ENCODE assay signal across 9 cellular contexts in genomic region chr17:750431-751037, GRCh38.
DNase-seq lines count a peak whose midpoint lies in the region; ATAC-seq and TF ChIP-seq lines count a peak whose summit lies in the region.
"Had no signal": no experiment of that assay in that cellular context is flagged by ENCODE, and none has a peak within 500 bp of the region (broad histone marks: within the 10 kb centered on the region; RNA-seq: fewer than 3 reads in every experiment).

No MANE protein-coding gene starts in this region.

- peaks cover 48% of the 10 kb centered on the region for H3K36me3 Mint-ChIP-seq in activated naive CD8-positive, alpha-beta T cell treated with anti-CD3 and anti-CD28 coated beads, Interleukin-2, amount 50 U/mL, for 24 hours (ENCODE audit: low read depth)

- DNase-seq in AG10803 (ENCODE audit: low read depth) = no peak
- DNase-seq in activated naive CD8-positive, alpha-beta T cell treated with anti-CD3 and anti-CD28 coated beads, Interleukin-2, amount 50 U/mL, for 24 hours = no peak
- DNase-seq in DMS 273 treated with DMSO at 0.1 percent for 48 hours (lab: John Stamatoyannopoulos, UW) = no peak
- DNase-seq: central memory CD4-positive, alpha-beta T cell had no signal

- H3K27me3 ChIP-seq in mucosa of rectum (ENCODE audit: control insufficient read depth in 2 of 2, insufficient read depth in 2 of 2, low read length in 2 of 2) = no peaks in the 10 kb centered on the region

- peak overlapping the region; percentile 61 to 82 for H3K9ac ChIP-seq in mucosa of rectum (ENCODE audit: low read depth in 1 of 2, low read length in 2 of 2)

- H3K9me3 Mint-ChIP-seq in activated naive CD8-positive, alpha-beta T cell treated with anti-CD3 and anti-CD28 coated beads, Interleukin-2, amount 50 U/mL, for 24 hours = peaks cover 5% of the 10 kb centered on the region

- H3K4me1 ChIP-seq in HEK293 (ENCODE audit: control insufficient read depth, insufficient read depth, low read length) = peaks cover 3% of the 10 kb centered on the region; the same call in 1 of the 2 replicates
- peaks cover 12 to 17% of the 10 kb centered on the region in 2 donors for H3K4me1 ChIP-seq in mucosa of rectum (ENCODE audit: control insufficient read depth in 2 of 2, insufficient read depth in 2 of 2, low read length in 2 of 2)

- CTCF ChIA-PET in HEK293 (lab: Yijun Ruan, JAX) = interaction anchor here (0.6 to 2.1 kb wide), 4 partner anchors 20 to 230 kb away, joined by 3 to 8 read pairs (median 4); no protein-coding TSS in a partner anchor

- no peaks in the 10 kb centered on the region for H3K27me3 Mint-ChIP-seq in activated naive CD8-positive, alpha-beta T cell treated with anti-CD3 and anti-CD28 coated beads, Interleukin-2, amount 50 U/mL, for 24 hours

- no peaks in the 10 kb centered on the region for H3K9me3 ChIP-seq in HEK293 (ENCODE audit: control insufficient read depth, insufficient read depth, low read depth, low read length)
- no peaks in the 10 kb centered on the region for H3K9me3 ChIP-seq in mucosa of rectum (ENCODE audit: control insufficient read depth in 2 of 2, low read length in 2 of 2)

- no peak for TF ChIP-seq CTCF in AG10803 (conservative IDR thresholded peaks at IDR 0.05; ENCODE audit: low read length)
- no peak for TF ChIP-seq CTCF in HEK293 (tag by site-specific recombination; IDR thresholded peaks at IDR 0.05)

- H3K4me1 Mint-ChIP-seq in activated naive CD8-positive, alpha-beta T cell treated with anti-CD3 and anti-CD28 coated beads, Interleukin-2, amount 50 U/mL, for 24 hours = peaks cover 35% of the 10 kb centered on the region

- ATAC-seq in activated naive CD8-positive, alpha-beta T cell treated with anti-CD3 and anti-CD28 coated beads, Interleukin-2, amount 50 U/mL, for 24 hours = no peak
- ATAC-seq in GM18867 (IDR thresholded peaks at IDR 0.05; ENCODE audit: unreplicated experiment) (no peak), HG02884 (IDR thresholded peaks at IDR 0.05; ENCODE audit: unreplicated experiment) (no peak), GM18909 (IDR thresholded peaks at IDR 0.05; ENCODE audit: poor library complexity, unreplicated experiment) (no peak)

- H3K27ac ChIP-seq in HEK293 (ENCODE audit: extremely low read depth, low read depth, low read length) (no peak overlapping the region), mucosa of rectum (ENCODE audit: low read depth in 2 of 2, low read length in 2 of 2) (no peak overlapping the region)

- H3K27ac Mint-ChIP-seq in activated naive CD8-positive, alpha-beta T cell treated with anti-CD3 and anti-CD28 coated beads, Interleukin-2, amount 50 U/mL, for 24 hours = peak overlapping the region; percentile 98

- POLR2A ChIA-PET in HEK293 (lab: Yijun Ruan, JAX) = interaction anchor here (0.7 to 1.3 kb wide), 5 partner anchors 10 to 32 kb away, joined by 3 to 5 read pairs (median 3); partner anchors contain the start of genes GLOD4 and MRM3

- peak overlapping the region; percentile 99 for H3K4me3 Mint-ChIP-seq in activated naive CD8-positive, alpha-beta T cell treated with anti-CD3 and anti-CD28 coated beads, Interleukin-2, amount 50 U/mL, for 24 hours

- H3K4me3 ChIP-seq in AG10803 (ENCODE audit: low read length) (peak overlapping the region; percentile 75), HEK293 (ENCODE audit: low read depth, low read length) (no peak overlapping the region), mucosa of rectum (ENCODE audit: low read length in 2 of 2) (peak overlapping the region; percentile 89 to 93)

- H3K36me3 ChIP-seq in HEK293 (ENCODE audit: control insufficient read depth in 2 of 2, insufficient read depth in 1 of 2, low read length in 2 of 2) (peaks cover 13 to 48% of the 10 kb centered on the region in 2 experiments), mucosa of rectum (ENCODE audit: control insufficient read depth in 2 of 2, insufficient read depth in 2 of 2, low read length in 2 of 2) (peaks cover 23 to 29% of the 10 kb centered on the region in 2 donors)

TF ChIP-seq in HEK293, 187 proteins besides CTCF, POLR2A, EP300 and RAD21:
- no peak for TF ChIP-seq SP7 (tag by site-specific recombination; IDR thresholded peaks at IDR 0.05)
- no peak for TF ChIP-seq KLF8 (tag by site-specific recombination; IDR thresholded peaks at IDR 0.05)
- TF ChIP-seq, protein P1, sequence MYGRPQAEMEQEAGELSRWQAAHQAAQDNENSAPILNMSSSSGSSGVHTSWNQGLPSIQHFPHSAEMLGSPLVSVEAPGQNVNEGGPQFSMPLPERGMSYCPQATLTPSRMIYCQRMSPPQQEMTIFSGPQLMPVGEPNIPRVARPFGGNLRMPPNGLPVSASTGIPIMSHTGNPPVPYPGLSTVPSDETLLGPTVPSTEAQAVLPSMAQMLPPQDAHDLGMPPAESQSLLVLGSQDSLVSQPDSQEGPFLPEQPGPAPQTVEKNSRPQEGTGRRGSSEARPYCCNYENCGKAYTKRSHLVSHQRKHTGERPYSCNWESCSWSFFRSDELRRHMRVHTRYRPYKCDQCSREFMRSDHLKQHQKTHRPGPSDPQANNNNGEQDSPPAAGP (tag by site-specific recombination; IDR thresholded peaks at IDR 0.05) = peak; percentile 64; the same call in 1 of the 2 replicates
- TF ChIP-seq ZNF610 (tag by site-specific recombination; IDR thresholded peaks at IDR 0.05; ENCODE audit: borderline replicate concordance) = 0 out of 2 replicates have a peak, but pooled peaks have one; percentile 16
- no peak for TF ChIP-seq ZNF362 (tag by site-specific recombination; IDR thresholded peaks at IDR 0.05)
- peak; percentile 37 for TF ChIP-seq GLIS2 (tag by site-specific recombination; IDR thresholded peaks at IDR 0.05)
- TF ChIP-seq SCRT2 (tag by site-specific recombination; IDR thresholded peaks at IDR 0.05) = peak; percentile 54
- TF ChIP-seq ZNF529 (tag by site-specific recombination; IDR thresholded peaks at IDR 0.05; ENCODE audit: insufficient replicate concordance) = no peak
- peak; percentile 38 for TF ChIP-seq ZNF600 (tag by site-specific recombination; IDR thresholded peaks at IDR 0.05)
- 0 out of 2 replicates have a peak, but pooled peaks have one; percentile 28 for TF ChIP-seq SCRT1 (tag by site-specific recombination; IDR thresholded peaks at IDR 0.05; ENCODE audit: borderline replicate concordance)
- TF ChIP-seq KLF1 (tag by site-specific recombination; IDR thresholded peaks at IDR 0.05) = peak; percentile 85
- TF ChIP-seq GLIS1 (tag by site-specific recombination; IDR thresholded peaks at IDR 0.05) = peak; percentile 98
- TF ChIP-seq GLI4 (tag by site-specific recombination; IDR thresholded peaks at IDR 0.05) = no peak
- no peak for TF ChIP-seq ZNF202 (tag by site-specific recombination; IDR thresholded peaks at IDR 0.05; ENCODE audit: borderline replicate concordance)
- TF ChIP-seq ZIC2 (tag by site-specific recombination; IDR thresholded peaks at IDR 0.05) = no peak
- peak; percentile 56; the same call in 1 of the 2 replicates for TF ChIP-seq ZNF664 (tag by site-specific recombination; IDR thresholded peaks at IDR 0.05)
- no peak for TF ChIP-seq ZNF214 (tag by site-specific recombination; IDR thresholded peaks at IDR 0.05; ENCODE audit: borderline replicate concordance)
